Comparison of ENCODE assay signal across 8 cellular contexts in the genomic region with DNA sequence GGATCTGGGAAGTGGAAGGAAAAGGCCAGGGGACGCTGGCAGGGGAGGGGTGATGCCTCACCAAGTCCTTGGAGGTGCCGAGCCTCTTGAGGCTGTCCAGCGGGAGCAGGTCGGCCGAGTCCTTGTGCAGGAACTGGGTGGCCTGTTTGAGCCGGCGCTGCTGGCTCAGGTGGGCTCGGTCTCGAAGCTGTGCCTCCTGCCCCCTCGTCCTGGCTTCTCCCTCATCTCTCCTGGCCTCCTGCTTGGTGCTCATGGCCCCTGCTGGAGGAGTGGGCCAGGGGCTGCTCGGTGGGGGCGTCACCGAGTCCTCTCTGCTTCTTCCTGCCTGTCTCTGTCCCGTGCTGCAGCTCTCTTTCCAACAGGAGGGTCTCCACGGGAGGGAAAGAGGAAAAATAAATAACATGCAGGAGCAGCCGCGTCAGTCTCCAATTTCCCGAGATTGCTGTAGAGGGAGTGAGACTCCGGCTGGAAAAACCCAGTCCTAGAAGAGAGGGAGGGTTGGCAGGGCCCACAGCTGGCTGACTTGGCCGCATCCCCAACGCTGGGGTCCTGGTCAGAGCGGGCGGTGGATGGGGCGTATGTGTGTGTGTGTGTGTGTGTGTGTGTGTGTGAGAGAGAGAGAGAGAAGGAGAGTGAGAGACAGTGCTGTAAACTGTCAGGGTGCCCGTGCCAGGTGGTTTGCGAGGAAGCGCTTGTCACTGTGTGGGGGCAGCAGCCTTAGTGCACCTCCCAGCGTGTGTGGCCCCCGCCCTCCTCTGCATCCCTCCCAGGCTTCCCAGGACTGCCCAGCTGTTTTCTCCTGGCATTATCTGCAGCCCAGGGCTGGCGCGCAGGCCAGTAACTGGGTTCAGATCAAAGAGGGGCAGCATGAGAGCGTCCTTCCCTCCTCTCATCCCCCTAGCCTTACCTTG. TPM values are rescaled to one million over a fixed set of nuclear protein-coding genes. Genes with fewer than 3 reads are reported as not detected.
DNase-seq lines count a peak whose midpoint lies in the region; ATAC-seq and TF ChIP-seq lines count a peak whose summit lies in the region.

A gene with protein sequence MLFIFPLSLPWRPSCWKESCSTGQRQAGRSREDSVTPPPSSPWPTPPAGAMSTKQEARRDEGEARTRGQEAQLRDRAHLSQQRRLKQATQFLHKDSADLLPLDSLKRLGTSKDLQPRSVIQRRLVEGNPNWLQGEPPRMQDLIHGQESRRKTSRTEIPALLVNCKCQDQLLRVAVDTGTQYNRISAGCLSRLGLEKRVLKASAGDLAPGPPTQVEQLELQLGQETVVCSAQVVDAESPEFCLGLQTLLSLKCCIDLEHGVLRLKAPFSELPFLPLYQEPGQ (minus strand): TSS at position 455 of the 911 bp plus-strand sequence. CDS start 52 bp downstream, at position 403.

- DNase-seq in AG10803 (ENCODE audit: low read depth) (peak; percentile 35), NCI-H2171 treated with DMSO at 0.1 percent for 48 hours (lab: John Stamatoyannopoulos, UW) (peak; percentile 80), fibroblast of lung (ENCODE audit: low read depth in 2 of 2) (peak; percentile 63 to 86), T1000 (lab: John Stamatoyannopoulos, UW) (no peak), HuH-7.5 (ENCODE audit: low spot score) (no peak)
- no peak for DNase-seq in naive thymus-derived CD4-positive, alpha-beta T cell
- DNase-seq in effector memory CD4-positive, alpha-beta T cell: no peak

- ATAC-seq in naive thymus-derived CD4-positive, alpha-beta T cell: no peak
- no peak for ATAC-seq in GM21717 (IDR thresholded peaks at IDR 0.05; ENCODE audit: unreplicated experiment)

- H2AFZ ChIP-seq in fibroblast of lung (ENCODE audit: low read length): no peak within 1 kb of the TSS

- intact Hi-C loops in naive thymus-derived CD4-positive, alpha-beta T cell (cut with micrococcal nuclease): no loop called here

- H3K4me2 ChIP-seq in fibroblast of lung (ENCODE audit: extremely low read depth, insufficient read depth, low read length): peak within 1 kb of the TSS; percentile 40

- no peak within 1 kb of the TSS for H3K9ac ChIP-seq in fibroblast of lung (ENCODE audit: insufficient read depth, low read length)

- no peak within 1 kb of the TSS for H3K27ac ChIP-seq in fibroblast of lung (ENCODE audit: insufficient read depth, low read length)
- H3K27ac ChIP-seq in naive thymus-derived CD4-positive, alpha-beta T cell (ENCODE audit: low read depth, low read length): no peak within 1 kb of the TSS
- no peak within 1 kb of the TSS for H3K27ac ChIP-seq in effector memory CD4-positive, alpha-beta T cell (ENCODE audit: insufficient read depth, low read length, poor library complexity, severe bottlenecking)

- POLR2A ChIA-PET in naive thymus-derived CD4-positive, alpha-beta T cell (lab: Charles Lee): interaction anchor here (0.6 to 1.1 kb wide), 2 partner anchors 43 kb away, joined by 3 read pairs; no protein-coding TSS in a partner anchor

- peaks cover 0 to 19% (median 13%) of the 10 kb centered on the region in 7 donors for H3K4me1 Mint-ChIP-seq in naive thymus-derived CD4-positive, alpha-beta T cell

- no peaks in the 10 kb centered on the region for H3K36me3 ChIP-seq in fibroblast of lung (ENCODE audit: control insufficient read depth, insufficient read depth, low read length)
- H3K36me3 ChIP-seq in naive thymus-derived CD4-positive, alpha-beta T cell (ENCODE audit: control insufficient read depth in 2 of 3, insufficient read depth in 3 of 3, low read length in 3 of 3): peaks cover 0 to 29% (median 8%) of the 10 kb centered on the region in 3 experiments
- H3K36me3 ChIP-seq in effector memory CD4-positive, alpha-beta T cell (ENCODE audit: control insufficient read depth, insufficient read depth, low read length): peaks cover 22% of the 10 kb centered on the region

- H3K27ac Mint-ChIP-seq in naive thymus-derived CD4-positive, alpha-beta T cell: peak within 1 kb of the TSS in 5 of 9 donors; percentile 10 to 82 (median 67)

- H4K20me1 ChIP-seq in fibroblast of lung (ENCODE audit: control insufficient read depth, extremely low read depth, insufficient read depth, low read length): no peaks in the 10 kb centered on the region

- TF ChIP-seq CTCF in AG10803 (conservative IDR thresholded peaks at IDR 0.05; ENCODE audit: low read length): 0 out of 2 replicates have a peak, but pooled peaks have one; percentile 16
- TF ChIP-seq CTCF in fibroblast of lung (conservative IDR thresholded peaks at IDR 0.05 in 1 of 2, IDR thresholded peaks at IDR 0.05 in 1 of 2; ENCODE audit: low read depth in 1 of 2, low read length in 2 of 2): peak in 1 of 2 donors; percentile 44

- no peaks in the 10 kb centered on the region for H3K79me2 ChIP-seq in fibroblast of lung (ENCODE audit: control insufficient read depth, insufficient read depth, low read length)

- CTCF ChIA-PET in naive thymus-derived CD4-positive, alpha-beta T cell (lab: Charles Lee): no interaction called here

- H3K9me3 ChIP-seq in fibroblast of lung (ENCODE audit: control insufficient read depth, insufficient read depth, low read depth, low read length): no peaks in the 10 kb centered on the region
- no peaks in the 10 kb centered on the region for H3K9me3 ChIP-seq in naive thymus-derived CD4-positive, alpha-beta T cell (ENCODE audit: control insufficient read depth in 2 of 3, low read length in 3 of 3)
- no peaks in the 10 kb centered on the region for H3K9me3 ChIP-seq in effector memory CD4-positive, alpha-beta T cell (ENCODE audit: control insufficient read depth, low read length)

- H3K4me3 ChIP-seq in AG10803 (ENCODE audit: low read length) (no peak within 1 kb of the TSS), fibroblast of lung (replicated peaks in 1 of 4; ENCODE audit: control extremely low read depth in 1 of 4, insufficient read depth in 1 of 4, low read depth in 3 of 4, low read length in 4 of 4) (peak within 1 kb of the TSS in 2 of 4 experiments; percentile 10 to 33)
- H3K4me3 ChIP-seq in naive thymus-derived CD4-positive, alpha-beta T cell (ENCODE audit: low read length): no peak within 1 kb of the TSS
- no peak within 1 kb of the TSS for H3K4me3 ChIP-seq in effector memory CD4-positive, alpha-beta T cell (ENCODE audit: insufficient read depth, low read depth, low read length, poor library complexity, severe bottlenecking)

- no peaks in the 10 kb centered on the region for H3K27me3 ChIP-seq in fibroblast of lung (ENCODE audit: control insufficient read depth, insufficient read depth, low read length)
- H3K27me3 ChIP-seq in naive thymus-derived CD4-positive, alpha-beta T cell (ENCODE audit: control insufficient read depth in 2 of 2, insufficient read depth in 2 of 2, low read length in 2 of 2): no peaks in the 10 kb centered on the region
- H3K27me3 ChIP-seq in effector memory CD4-positive, alpha-beta T cell (replicated peaks; ENCODE audit: control insufficient read depth, insufficient read depth, low read length, poor library complexity, severe bottlenecking): no peaks in the 10 kb centered on the region

- H3K27me3 Mint-ChIP-seq in naive thymus-derived CD4-positive, alpha-beta T cell: no peaks in the 10 kb centered on the region

- no peaks in the 10 kb centered on the region for H3K4me1 ChIP-seq in fibroblast of lung (ENCODE audit: control insufficient read depth, extremely low read depth, insufficient read depth, low read length)
- H3K4me1 ChIP-seq in naive thymus-derived CD4-positive, alpha-beta T cell (ENCODE audit: control insufficient read depth in 2 of 2, insufficient read depth in 2 of 2, low read length in 2 of 2): no peaks in the 10 kb centered on the region
- H3K4me1 ChIP-seq in effector memory CD4-positive, alpha-beta T cell (ENCODE audit: control insufficient read depth, insufficient read depth, low read length, poor library complexity, severe bottlenecking): no peaks in the 10 kb centered on the region

- peak within 1 kb of the TSS in 1 of 10 donors; percentile 29 for H3K4me3 Mint-ChIP-seq in naive thymus-derived CD4-positive, alpha-beta T cell

- H3K36me3 Mint-ChIP-seq in naive thymus-derived CD4-positive, alpha-beta T cell: peaks cover 2 to 38% (median 16%) of the 10 kb centered on the region in 5 donors

- no peaks in the 10 kb centered on the region for H3K9me3 Mint-ChIP-seq in naive thymus-derived CD4-positive, alpha-beta T cell

RNA-seq across cellular contexts. Expression of the gene that starts here (rescaled TPM):
- under 0.01 and 0.17 TPM in 2 replicates for total RNA-seq in fibroblast of lung
- polyA plus RNA-seq in fibroblast of lung: 0.08 and 0.21 TPM in 2 replicates
- polyA plus RNA-seq in fibroblast of lung (2012): 0.44 and 0.58 TPM in 2 replicates
- 0.35 and 2.8 TPM in 2 replicates for polyA minus RNA-seq in fibroblast of lung (ENCODE audit: low replicate concordance)
- not detected for total RNA-seq in naive thymus-derived CD4-positive, alpha-beta T cell
- 1 to 10 TPM; 1.6 to 2.0 TPM for polyA plus RNA-seq in naive thymus-derived CD4-positive, alpha-beta T cell

Comparison
In these comparisons a context has a peak if more than half of its experiments do, and no peak if none do; other contexts are left out.
1. DNase-seq: peak in AG10803 (single experiment), NCI-H2171 treated with DMSO at 0.1 percent for 48 hours (single experiment) and fibroblast of lung (2 of 2); none in naive thymus-derived CD4-positive, alpha-beta T cell (0 of 9), effector memory CD4-positive, alpha-beta T cell (0 of 3), T1000 (single experiment) and HuH-7.5 (single experiment).